10 cellular contexts compared by ENCODE assay signal in genomic region chr1:40650075-40650474, GRCh38. TPM values are rescaled to one million over a fixed set of nuclear protein-coding genes. Genes with fewer than 3 reads are reported as not detected.
A peak's percentile ranks its signal among the peaks of the same experiment; 100 is the strongest.
DNase-seq lines count a peak whose midpoint lies in the region; ATAC-seq and TF ChIP-seq lines count a peak whose summit lies in the region.
"Had no signal": no experiment of that assay in that cellular context is flagged by ENCODE, and none has a peak within 500 bp of the region (broad histone marks: within the 10 kb centered on the region; RNA-seq: fewer than 3 reads in every experiment).

No MANE protein-coding gene starts in this region.

- H3K9me3 ChIP-seq in OCI-LY1 (ENCODE audit: low read length) (no peaks in the 10 kb centered on the region), smooth muscle cell (replicated peaks; ENCODE audit: low read depth) (no peaks in the 10 kb centered on the region)

- H3K36me3 Mint-ChIP-seq in activated CD4-positive, alpha-beta T cell treated with anti-CD3 and anti-CD28 coated beads for 36 hours (ENCODE audit: low read depth), result no peaks in the 10 kb centered on the region
- H3K36me3 Mint-ChIP-seq in activated CD4-positive, alpha-beta T cell treated with anti-CD3 and anti-CD28 coated beads, Interleukin-2, amount 10 ng/mL, durations not matched to agents 7 days and 5 days (ENCODE audit: low read depth), result no peaks in the 10 kb centered on the region
- no peaks in the 10 kb centered on the region for H3K36me3 Mint-ChIP-seq in naive thymus-derived CD8-positive, alpha-beta T cell
- H3K36me3 Mint-ChIP-seq in activated CD4-positive, alpha-beta memory T cell treated with anti-CD3 and anti-CD28 coated beads for 36 hours, result no peaks in the 10 kb centered on the region
- H3K36me3 Mint-ChIP-seq: CD8-positive, alpha-beta T cell had no signal

- no peaks in the 10 kb centered on the region for H3K9me3 Mint-ChIP-seq in activated CD4-positive, alpha-beta T cell treated with anti-CD3 and anti-CD28 coated beads for 36 hours (ENCODE audit: low read depth)
- no peaks in the 10 kb centered on the region for H3K9me3 Mint-ChIP-seq in activated CD4-positive, alpha-beta T cell treated with anti-CD3 and anti-CD28 coated beads, Interleukin-2, amount 10 ng/mL, durations not matched to agents 7 days and 5 days
- H3K9me3 Mint-ChIP-seq in naive thymus-derived CD8-positive, alpha-beta T cell, result no peaks in the 10 kb centered on the region
- no peaks in the 10 kb centered on the region for H3K9me3 Mint-ChIP-seq in activated CD4-positive, alpha-beta memory T cell treated with anti-CD3 and anti-CD28 coated beads for 36 hours
- H3K9me3 Mint-ChIP-seq: CD8-positive, alpha-beta T cell had no signal

- 40% methylated on average over 4 of the region's 4 CpGs for WGBS in smooth muscle cell (ENCODE audit: low lambda C conversion rate)

- H3F3A ChIP-seq in OCI-LY1 (ENCODE audit: insufficient read depth, low read length) (no peaks in the 10 kb centered on the region), smooth muscle cell (ENCODE audit: low read depth) (no peaks in the 10 kb centered on the region)

- peak; percentile 55 for ATAC-seq in activated CD4-positive, alpha-beta T cell treated with anti-CD3 and anti-CD28 coated beads for 36 hours
- ATAC-seq in naive thymus-derived CD8-positive, alpha-beta T cell, result no peak
- ATAC-seq: CD8-positive, alpha-beta T cell had no signal

- no peak overlapping the region for H3K27ac ChIP-seq in OCI-LY1 (ENCODE audit: low read depth, low read length, poor library complexity, severe bottlenecking)
- no peak overlapping the region for H3K27ac ChIP-seq in smooth muscle cell (ENCODE audit: low read depth)

- intact Hi-C loops in activated CD4-positive, alpha-beta T cell treated with anti-CD3 and anti-CD28 coated beads for 36 hours (cut with DNase I, micrococcal nuclease), result no loop called here
- intact Hi-C loops in activated CD4-positive, alpha-beta memory T cell treated with anti-CD3 and anti-CD28 coated beads for 36 hours (cut with micrococcal nuclease), result no loop called here

- POLR2A ChIA-PET in activated CD4-positive, alpha-beta T cell treated with anti-CD3 and anti-CD28 coated beads for 36 hours (lab: Charles Lee), result no interaction called here
- POLR2A ChIA-PET in activated CD4-positive, alpha-beta T cell treated with anti-CD3 and anti-CD28 coated beads, Interleukin-2, amount 10 ng/mL, durations not matched to agents 7 days and 5 days (lab: Charles Lee), result no interaction called here
- POLR2A ChIA-PET in naive thymus-derived CD8-positive, alpha-beta T cell (lab: Charles Lee), result no interaction called here
- POLR2A ChIA-PET in activated CD4-positive, alpha-beta memory T cell treated with anti-CD3 and anti-CD28 coated beads for 36 hours (lab: Charles Lee), result no interaction called here

- no peak overlapping the region for H2AFZ ChIP-seq in OCI-LY1 (ENCODE audit: low read length)
- no peak overlapping the region for H2AFZ ChIP-seq in smooth muscle cell (ENCODE audit: low read depth)

- H3K27me3 ChIP-seq in OCI-LY1 (ENCODE audit: insufficient read depth, low read length) (no peaks in the 10 kb centered on the region), smooth muscle cell (ENCODE audit: low read depth) (peaks cover 18% of the 10 kb centered on the region)

- no peak overlapping the region for H3K4me2 ChIP-seq in OCI-LY1 (ENCODE audit: low read length)
- no peak overlapping the region for H3K4me2 ChIP-seq in smooth muscle cell

- peak; percentile 46 for DNase-seq in activated CD4-positive, alpha-beta T cell treated with anti-CD3 and anti-CD28 coated beads for 36 hours
- no peak for DNase-seq in activated CD4-positive, alpha-beta T cell treated with anti-CD3 and anti-CD28 coated beads, Interleukin-2, amount 10 ng/mL, durations not matched to agents 7 days and 5 days
- DNase-seq in epithelial cell of proximal tubule (ENCODE audit: low read depth) (no peak), smooth muscle cell (lab: John Stamatoyannopoulos, UW; ENCODE audit: unreplicated experiment) (no peak), AG08395 (ENCODE audit: low spot score) (no peak)
- DNase-seq in naive thymus-derived CD8-positive, alpha-beta T cell, result no peak
- DNase-seq in activated CD4-positive, alpha-beta memory T cell treated with anti-CD3 and anti-CD28 coated beads for 36 hours, result no peak
- DNase-seq: CD8-positive, alpha-beta T cell; NK-92 treated with Interleukin-12 subunit alpha and Interleukin-12 subunit beta, amount 100 ng/mL, for 24 hours had no signal

- H3K27me3 Mint-ChIP-seq in activated CD4-positive, alpha-beta T cell treated with anti-CD3 and anti-CD28 coated beads for 36 hours, result peaks cover 9% of the 10 kb centered on the region
- H3K27me3 Mint-ChIP-seq in activated CD4-positive, alpha-beta T cell treated with anti-CD3 and anti-CD28 coated beads, Interleukin-2, amount 10 ng/mL, durations not matched to agents 7 days and 5 days, result peaks cover 2% of the 10 kb centered on the region
- peaks cover 3 to 28% (median 19%) of the 10 kb centered on the region in 5 donors for H3K27me3 Mint-ChIP-seq in naive thymus-derived CD8-positive, alpha-beta T cell
- H3K27me3 Mint-ChIP-seq in activated CD4-positive, alpha-beta memory T cell treated with anti-CD3 and anti-CD28 coated beads for 36 hours, result peaks cover 2% of the 10 kb centered on the region

- H4K20me1 ChIP-seq in OCI-LY1 (ENCODE audit: insufficient read depth, low read length) (no peaks in the 10 kb centered on the region), smooth muscle cell (ENCODE audit: low read depth) (no peaks in the 10 kb centered on the region)

- H3K9ac ChIP-seq in OCI-LY1 (ENCODE audit: low read length) (no peak overlapping the region), smooth muscle cell (ENCODE audit: low read depth) (no peak overlapping the region)

- H3K4me3 ChIP-seq in OCI-LY1 (ENCODE audit: low read depth, low read length, poor library complexity, severe bottlenecking), result no peak overlapping the region
- no peak overlapping the region for H3K4me3 ChIP-seq in epithelial cell of proximal tubule (ENCODE audit: low read depth, low read length)
- no peak overlapping the region for H3K4me3 ChIP-seq in smooth muscle cell

- CTCF ChIA-PET in activated CD4-positive, alpha-beta T cell treated with anti-CD3 and anti-CD28 coated beads for 36 hours (lab: Charles Lee), result interaction anchor here (0.8 kb wide), 1 partner anchor 10 kb away, joined by 3 read pairs; no protein-coding TSS in a partner anchor
- CTCF ChIA-PET in activated CD4-positive, alpha-beta T cell treated with anti-CD3 and anti-CD28 coated beads, Interleukin-2, amount 10 ng/mL, durations not matched to agents 7 days and 5 days (lab: Charles Lee), result interaction anchor here (0.9 to 1.5 kb wide), 3 partner anchors 21 to 124 kb away, joined by 3 read pairs; no protein-coding TSS in a partner anchor
- CTCF ChIA-PET in activated CD4-positive, alpha-beta memory T cell treated with anti-CD3 and anti-CD28 coated beads for 36 hours (lab: Charles Lee), result interaction anchor here (0.6 to 3.3 kb wide), 2 partner anchors 189 to 303 kb away, joined by 3 to 8 read pairs; no protein-coding TSS in a partner anchor

- H3K4me1 Mint-ChIP-seq in activated CD4-positive, alpha-beta T cell treated with anti-CD3 and anti-CD28 coated beads for 36 hours, result peaks cover 4% of the 10 kb centered on the region
- no peaks in the 10 kb centered on the region for H3K4me1 Mint-ChIP-seq in activated CD4-positive, alpha-beta T cell treated with anti-CD3 and anti-CD28 coated beads, Interleukin-2, amount 10 ng/mL, durations not matched to agents 7 days and 5 days
- peaks cover 5 to 18% (median 9%) of the 10 kb centered on the region in 4 donors for H3K4me1 Mint-ChIP-seq in naive thymus-derived CD8-positive, alpha-beta T cell
- H3K4me1 Mint-ChIP-seq in activated CD4-positive, alpha-beta memory T cell treated with anti-CD3 and anti-CD28 coated beads for 36 hours (ENCODE audit: low read depth), result no peaks in the 10 kb centered on the region

- H3K79me2 ChIP-seq in OCI-LY1 (ENCODE audit: insufficient read depth, low read length) (no peaks in the 10 kb centered on the region), smooth muscle cell (ENCODE audit: low read depth) (no peaks in the 10 kb centered on the region)

- no peak overlapping the region for H3K4me3 Mint-ChIP-seq in activated CD4-positive, alpha-beta T cell treated with anti-CD3 and anti-CD28 coated beads for 36 hours
- H3K4me3 Mint-ChIP-seq in activated CD4-positive, alpha-beta T cell treated with anti-CD3 and anti-CD28 coated beads, Interleukin-2, amount 10 ng/mL, durations not matched to agents 7 days and 5 days, result no peak overlapping the region
- H3K4me3 Mint-ChIP-seq in naive thymus-derived CD8-positive, alpha-beta T cell, result no peak overlapping the region
- no peak overlapping the region for H3K4me3 Mint-ChIP-seq in activated CD4-positive, alpha-beta memory T cell treated with anti-CD3 and anti-CD28 coated beads for 36 hours
- H3K4me3 Mint-ChIP-seq: CD8-positive, alpha-beta T cell had no signal

- TF ChIP-seq CTCF in OCI-LY1 (IDR thresholded peaks at IDR 0.05; ENCODE audit: low read length), result peak; percentile 61
- TF ChIP-seq CTCF in epithelial cell of proximal tubule (conservative IDR thresholded peaks at IDR 0.05; ENCODE audit: low read depth, low read length), result peak; percentile 47
- peak; percentile 33 for TF ChIP-seq CTCF in smooth muscle cell (IDR thresholded peaks at IDR 0.05; ENCODE audit: borderline replicate concordance, insufficient read depth, poor library complexity, severe bottlenecking)

- no peaks in the 10 kb centered on the region for H3K36me3 ChIP-seq in OCI-LY1 (ENCODE audit: insufficient read depth, low read length)
- H3K36me3 ChIP-seq in smooth muscle cell (ENCODE audit: low read depth), result no peaks in the 10 kb centered on the region

- H3K27ac Mint-ChIP-seq in activated CD4-positive, alpha-beta T cell treated with anti-CD3 and anti-CD28 coated beads for 36 hours, result no peak overlapping the region
- H3K27ac Mint-ChIP-seq in activated CD4-positive, alpha-beta T cell treated with anti-CD3 and anti-CD28 coated beads, Interleukin-2, amount 10 ng/mL, durations not matched to agents 7 days and 5 days, result no peak overlapping the region
- peak overlapping the region in 1 of 10 donors; percentile 70 for H3K27ac Mint-ChIP-seq in naive thymus-derived CD8-positive, alpha-beta T cell
- no peak overlapping the region for H3K27ac Mint-ChIP-seq in activated CD4-positive, alpha-beta memory T cell treated with anti-CD3 and anti-CD28 coated beads for 36 hours
- H3K27ac Mint-ChIP-seq: CD8-positive, alpha-beta T cell had no signal

- no peaks in the 10 kb centered on the region for H3K9me2 ChIP-seq in OCI-LY1 (ENCODE audit: low read depth, low read length)

- H3K4me1 ChIP-seq in OCI-LY1 (ENCODE audit: insufficient read depth, low read length, severe bottlenecking) (no peaks in the 10 kb centered on the region), smooth muscle cell (ENCODE audit: low read depth) (no peaks in the 10 kb centered on the region)

RNA-seq across cellular contexts. Expression of gene RIMS3, which starts 15.4 kb away (rescaled TPM):
- 1 to 10 TPM; 2.7 TPM for total RNA-seq in activated CD4-positive, alpha-beta T cell treated with anti-CD3 and anti-CD28 coated beads for 36 hours
- total RNA-seq in activated CD4-positive, alpha-beta T cell treated with anti-CD3 and anti-CD28 coated beads, Interleukin-2, amount 10 ng/mL, durations not matched to agents 7 days and 5 days, result 1 to 10 TPM; 4.0 to 5.4 TPM
- 1.8 and 4.2 TPM in 2 replicates for total RNA-seq in epithelial cell of proximal tubule
- 2.2 and 2.6 TPM in 2 replicates for total RNA-seq in smooth muscle cell
- 0.33 and 2.0 TPM in 2 replicates for polyA plus RNA-seq in smooth muscle cell
- total RNA-seq in naive thymus-derived CD8-positive, alpha-beta T cell, result 1 to 10 TPM; 1.2 to 2.0 TPM
- 1 to 10 TPM in 2 of 3 donors, under 1 TPM in 1; 0.76 to 1.5 (median 1.0) TPM for polyA plus RNA-seq in naive thymus-derived CD8-positive, alpha-beta T cell
- 1 to 10 TPM; 3.7 to 4.0 TPM for total RNA-seq in activated CD4-positive, alpha-beta memory T cell treated with anti-CD3 and anti-CD28 coated beads for 36 hours

RNA-seq across cellular contexts. Expression of gene NFYC, which starts 41.4 kb away (rescaled TPM):
- 10 to 100 TPM; 53.6 to 85.4 TPM for total RNA-seq in activated CD4-positive, alpha-beta T cell treated with anti-CD3 and anti-CD28 coated beads for 36 hours
- total RNA-seq in activated CD4-positive, alpha-beta T cell treated with anti-CD3 and anti-CD28 coated beads, Interleukin-2, amount 10 ng/mL, durations not matched to agents 7 days and 5 days, result 10 to 100 TPM; 85.7 to 99.2 TPM
- total RNA-seq in epithelial cell of proximal tubule (42.2 and 50.5 TPM in 2 replicates), smooth muscle cell (18.1 and 18.4 TPM in 2 replicates)
- 28.6 and 35.3 TPM in 2 replicates for polyA plus RNA-seq in smooth muscle cell
- 10 to 100 TPM; 65.8 to 67.2 TPM for total RNA-seq in naive thymus-derived CD8-positive, alpha-beta T cell
- 10 to 100 TPM; 32.5 to 46.9 (median 33.3) TPM for polyA plus RNA-seq in naive thymus-derived CD8-positive, alpha-beta T cell
- total RNA-seq in activated CD4-positive, alpha-beta memory T cell treated with anti-CD3 and anti-CD28 coated beads for 36 hours, result 10 to 100 TPM; 52.6 to 61.7 TPM
